Comparison of ENCODE assay signal across 20 cellular contexts in the genomic region with DNA sequence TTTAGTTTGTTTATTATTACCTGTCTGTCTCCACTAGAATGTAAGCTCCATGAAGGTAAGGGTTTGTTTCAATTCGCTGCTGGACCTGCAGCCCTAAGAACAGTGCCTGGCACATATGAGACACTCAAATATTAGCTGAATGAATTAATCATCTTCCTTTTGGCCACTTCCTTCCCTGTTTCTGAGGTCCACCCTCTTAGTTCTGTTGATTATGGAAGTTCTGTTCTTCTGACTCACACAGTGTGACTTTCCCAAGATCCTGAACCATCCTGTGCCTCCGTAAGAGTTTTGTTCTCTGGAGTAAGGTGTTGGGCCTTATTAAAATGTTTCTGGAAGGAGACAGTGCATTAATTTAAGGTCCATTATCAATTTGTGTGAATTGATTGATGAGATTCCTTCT. TPM values are rescaled to one million over a fixed set of nuclear protein-coding genes. Genes with fewer than 3 reads are reported as not detected.
"Had no signal": no experiment of that assay in that cellular context is flagged by ENCODE, and none has a peak within 500 bp of the region (broad histone marks: within the 10 kb centered on the region; RNA-seq: fewer than 3 reads in every experiment).

No MANE protein-coding gene starts in this region.

- H3K36me3 ChIP-seq: gastrocnemius medialis, heart right ventricle, neutrophil, spleen, tibial artery, upper lobe of left lung had no signal

- H3K9me3 ChIP-seq: gastrocnemius medialis, heart right ventricle, mucosa of descending colon, neutrophil, psoas muscle, spleen, tibial artery, upper lobe of left lung had no signal

- H3K4me3 ChIP-seq: gastrocnemius medialis, heart right ventricle, mucosa of descending colon, psoas muscle, spleen, tibial artery, upper lobe of left lung had no signal

- H3K4me1 ChIP-seq: gastrocnemius medialis, heart right ventricle, psoas muscle, spleen, tibial artery, upper lobe of left lung had no signal

- H3K27me3 ChIP-seq: gastrocnemius medialis, heart right ventricle, spleen, tibial artery, upper lobe of left lung had no signal

- FAIRE-seq: colon, islet of Langerhans had no signal

- DNase-seq: endodermal cell; gastrocnemius medialis; heart right ventricle; hypothalamus; kidney glomerular epithelial cell; mucosa of descending colon; naive thymus-derived CD8-positive, alpha-beta T cell; psoas muscle; spleen; stimulated activated CD4-positive, alpha-beta T cell treated with anti-CD3 and anti-CD28 coated beads, Interleukin-15, amount 100 ng/mL, for 24 hours; stimulated activated CD4-positive, alpha-beta T cell treated with anti-CD3 and anti-CD28 coated beads, Interleukin-1b, Interleukin-23, amount 100 ng/mL, for 48 hours; stimulated activated CD4-positive, alpha-beta T cell treated with anti-CD3 and anti-CD28 coated beads, Interleukin-4, amount 100 ng/mL, for 24 hours; tibial artery; upper lobe of left lung had no signal

RNA-seq across cellular contexts. Expression of a gene that starts 40.5 kb away (rescaled TPM):
- total RNA-seq: fibroblast of lung; naive thymus-derived CD8-positive, alpha-beta T cell; osteoblast had no signal
- polyA plus RNA-seq: naive thymus-derived CD8-positive, alpha-beta T cell; neural cell had no signal
